ENCODE assay signal across 11 cellular contexts in the genomic region with DNA sequence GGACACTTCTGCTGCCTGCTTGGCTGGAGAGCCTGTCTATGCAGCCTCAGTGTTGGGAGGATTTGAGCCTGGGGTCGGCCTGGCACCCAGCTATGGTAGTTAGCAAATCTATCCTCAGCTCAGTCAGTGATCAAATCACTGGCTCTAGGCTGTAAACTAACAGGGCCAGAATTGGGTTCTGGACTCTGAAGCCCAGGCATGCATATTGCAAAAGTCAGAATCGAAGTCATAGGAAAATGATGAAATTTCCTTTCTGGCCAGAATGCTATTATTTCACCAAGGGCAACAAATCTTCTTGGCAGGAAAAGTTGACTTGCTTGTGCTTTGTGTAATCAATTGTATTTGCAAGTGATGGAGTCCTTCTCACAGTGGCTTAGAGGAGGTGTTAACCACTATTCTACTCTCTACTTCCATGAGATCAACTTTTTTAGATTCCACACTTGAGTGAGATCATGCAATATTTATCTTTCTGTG.
DNase-seq lines count a peak whose midpoint lies in the region; ATAC-seq, FAIRE-seq and TF ChIP-seq lines count a peak whose summit lies in the region.
"Had no signal": no experiment of that assay in that cellular context is flagged by ENCODE, and none has a peak within 500 bp of the region (broad histone marks: within the 10 kb centered on the region; RNA-seq: fewer than 3 reads in every experiment).

No MANE protein-coding gene starts in this region.

- intact Hi-C loops in activated CD4-positive, alpha-beta T cell treated with anti-CD3 and anti-CD28 coated beads for 36 hours (cut with DNase I, micrococcal nuclease), result loop anchor here in 1 of 2 experiments (10.0 kb wide), 1 partner anchor 944 kb away; the partner anchor contains the start of gene BCL6
- intact Hi-C loops in endothelial cell of umbilical vein (cut with micrococcal nuclease), result loop anchor here (5.0 kb wide), 1 partner anchor 947 kb away; no protein-coding TSS in a partner anchor

- H3K79me2 ChIP-seq in endothelial cell of umbilical vein (ENCODE audit: control insufficient read depth, insufficient read depth, low read length), result no peaks in the 10 kb centered on the region

- H3K4me3 ChIP-seq in endothelial cell of umbilical vein (replicated peaks in 1 of 3; ENCODE audit: insufficient read depth in 1 of 3, low read depth in 1 of 3, low read length in 3 of 3) (no peak overlapping the region), upper lobe of left lung (no peak overlapping the region)

- 18 to 36% methylated on average over 1 to 2 of the region's 2 CpGs for WGBS in upper lobe of left lung, 2 donors

- H3K4me1 ChIP-seq in endothelial cell of umbilical vein (ENCODE audit: control insufficient read depth, extremely low read depth, insufficient read depth, low read length) (peaks cover 7% of the 10 kb centered on the region), upper lobe of left lung (peaks cover 4 to 39% (median 19%) of the 10 kb centered on the region in 4 donors)

- no peak overlapping the region for H3K27ac ChIP-seq in endothelial cell of umbilical vein (ENCODE audit: insufficient read depth, low read depth, low read length)
- peak overlapping the region in 3 of 4 donors; percentile 22 to 58 (median 58) for H3K27ac ChIP-seq in upper lobe of left lung

- dilution Hi-C loops in endothelial cell of umbilical vein (cut with MboI; ENCODE audit: extremely low pct_ligation_motif_present, low sequenced_read_pairs), result no loop called here

- H3K4me1 Mint-ChIP-seq in activated CD4-positive, alpha-beta T cell treated with anti-CD3 and anti-CD28 coated beads for 36 hours, result peaks cover 25% of the 10 kb centered on the region
- peaks cover 5% of the 10 kb centered on the region for H3K4me1 Mint-ChIP-seq in activated CD4-positive, alpha-beta T cell treated with anti-CD3 and anti-CD28 coated beads, Interleukin-2, amount 10 ng/mL, durations not matched to agents 7 days and 5 days

- H3K27me3 ChIP-seq in endothelial cell of umbilical vein (ENCODE audit: control insufficient read depth in 2 of 2, insufficient read depth in 2 of 2, low read length in 2 of 2) (no peaks in the 10 kb centered on the region), upper lobe of left lung (no peaks in the 10 kb centered on the region)

- no peak overlapping the region for H3K9ac ChIP-seq in endothelial cell of umbilical vein (replicated peaks; ENCODE audit: extremely low read depth, insufficient read depth, low read length)

- H3K4me3 Mint-ChIP-seq in activated CD4-positive, alpha-beta T cell treated with anti-CD3 and anti-CD28 coated beads for 36 hours, result no peak overlapping the region
- no peak overlapping the region for H3K4me3 Mint-ChIP-seq in activated CD4-positive, alpha-beta T cell treated with anti-CD3 and anti-CD28 coated beads, Interleukin-2, amount 10 ng/mL, durations not matched to agents 7 days and 5 days

- no peak overlapping the region for H3K27ac Mint-ChIP-seq in activated CD4-positive, alpha-beta T cell treated with anti-CD3 and anti-CD28 coated beads for 36 hours
- no peak overlapping the region for H3K27ac Mint-ChIP-seq in activated CD4-positive, alpha-beta T cell treated with anti-CD3 and anti-CD28 coated beads, Interleukin-2, amount 10 ng/mL, durations not matched to agents 7 days and 5 days

- TF ChIP-seq EP300 in upper lobe of left lung (IDR thresholded peaks at IDR 0.05), result no peak

- no peak overlapping the region for H3K4me2 ChIP-seq in endothelial cell of umbilical vein (ENCODE audit: insufficient read depth, low read length)

- no TSS peak for BruUV-seq in endothelial cell of umbilical vein (replicated peaks; lab: Mats Ljungman, UMichigan)

- no peaks in the 10 kb centered on the region for H3K9me1 ChIP-seq in endothelial cell of umbilical vein (replicated peaks; ENCODE audit: control insufficient read depth, extremely low read depth, insufficient read depth, low read length)

- FAIRE-seq in endothelial cell of umbilical vein (lab: Jason Lieb, UNC), result peak; percentile 40
- no peak for FAIRE-seq in RCC 7860 (lab: Jason Lieb, UNC)

- H2AFZ ChIP-seq in endothelial cell of umbilical vein (ENCODE audit: low read depth, low read length), result no peak overlapping the region

- POLR2A ChIA-PET in activated CD4-positive, alpha-beta T cell treated with anti-CD3 and anti-CD28 coated beads for 36 hours (lab: Charles Lee), result no interaction called here
- POLR2A ChIA-PET in activated CD4-positive, alpha-beta T cell treated with anti-CD3 and anti-CD28 coated beads, Interleukin-2, amount 10 ng/mL, durations not matched to agents 7 days and 5 days (lab: Charles Lee), result interaction anchor here (0.6 kb wide), 1 partner anchor 644 kb away, joined by 4 read pairs; no protein-coding TSS in a partner anchor
- POLR2A ChIA-PET in endothelial cell of umbilical vein (lab: Charles Lee), result no interaction called here

- H3K9me3 Mint-ChIP-seq in activated CD4-positive, alpha-beta T cell treated with anti-CD3 and anti-CD28 coated beads for 36 hours (ENCODE audit: low read depth), result no peaks in the 10 kb centered on the region
- H3K9me3 Mint-ChIP-seq in activated CD4-positive, alpha-beta T cell treated with anti-CD3 and anti-CD28 coated beads, Interleukin-2, amount 10 ng/mL, durations not matched to agents 7 days and 5 days, result no peaks in the 10 kb centered on the region

- no peaks in the 10 kb centered on the region for H3K36me3 ChIP-seq in endothelial cell of umbilical vein (ENCODE audit: control insufficient read depth in 2 of 2, extremely low read depth in 1 of 2, insufficient read depth in 2 of 2, low read length in 2 of 2)
- H3K36me3 ChIP-seq in upper lobe of left lung, result no peaks in the 10 kb centered on the region

- TF ChIP-seq POLR2A in endothelial cell of umbilical vein (IDR thresholded peaks at IDR 0.05; ENCODE audit: low read depth, low read length) (no peak), upper lobe of left lung (IDR thresholded peaks at IDR 0.05) (no peak)

- H3K36me3 Mint-ChIP-seq in activated CD4-positive, alpha-beta T cell treated with anti-CD3 and anti-CD28 coated beads for 36 hours (ENCODE audit: low read depth), result peaks cover 6% of the 10 kb centered on the region
- no peaks in the 10 kb centered on the region for H3K36me3 Mint-ChIP-seq in activated CD4-positive, alpha-beta T cell treated with anti-CD3 and anti-CD28 coated beads, Interleukin-2, amount 10 ng/mL, durations not matched to agents 7 days and 5 days (ENCODE audit: low read depth)

- no peaks in the 10 kb centered on the region for H4K20me1 ChIP-seq in endothelial cell of umbilical vein (replicated peaks; ENCODE audit: control insufficient read depth, extremely low read depth, insufficient read depth, low read length)

- CTCF ChIA-PET in activated CD4-positive, alpha-beta T cell treated with anti-CD3 and anti-CD28 coated beads for 36 hours (lab: Charles Lee), result interaction anchor here (0.8 to 1.0 kb wide), 2 partner anchors 41 to 294 kb away, joined by 3 read pairs; no protein-coding TSS in a partner anchor
- CTCF ChIA-PET in activated CD4-positive, alpha-beta T cell treated with anti-CD3 and anti-CD28 coated beads, Interleukin-2, amount 10 ng/mL, durations not matched to agents 7 days and 5 days (lab: Charles Lee), result interaction anchor here (0.7 to 1.0 kb wide), 3 partner anchors 12 to 942 kb away, joined by 3 to 4 read pairs (median 4); no protein-coding TSS in a partner anchor
- CTCF ChIA-PET in endothelial cell of umbilical vein (lab: Charles Lee), result interaction anchor here (0.6 to 1.5 kb wide), 7 partner anchors 14 to 949 kb away, joined by 3 to 5 read pairs (median 4); no protein-coding TSS in a partner anchor

- ATAC-seq in activated CD4-positive, alpha-beta T cell treated with anti-CD3 and anti-CD28 coated beads for 36 hours, result peak; percentile 33
- ATAC-seq in upper lobe of left lung (ENCODE audit: low FRiP score in 2 of 2) (peak in 1 of 2 donors; percentile 85), GM21367 (IDR thresholded peaks at IDR 0.05; ENCODE audit: unreplicated experiment) (no peak)

- H3K27me3 Mint-ChIP-seq in activated CD4-positive, alpha-beta T cell treated with anti-CD3 and anti-CD28 coated beads for 36 hours, result no peaks in the 10 kb centered on the region
- H3K27me3 Mint-ChIP-seq in activated CD4-positive, alpha-beta T cell treated with anti-CD3 and anti-CD28 coated beads, Interleukin-2, amount 10 ng/mL, durations not matched to agents 7 days and 5 days, result no peaks in the 10 kb centered on the region

- H3K9me3 ChIP-seq in endothelial cell of umbilical vein (replicated peaks; ENCODE audit: control insufficient read depth, insufficient read depth, low read length), result no peaks in the 10 kb centered on the region
- no peaks in the 10 kb centered on the region for H3K9me3 ChIP-seq in upper lobe of left lung

- no peak for DNase-seq in activated CD4-positive, alpha-beta T cell treated with anti-CD3 and anti-CD28 coated beads for 36 hours
- DNase-seq in activated CD4-positive, alpha-beta T cell treated with anti-CD3 and anti-CD28 coated beads, Interleukin-2, amount 10 ng/mL, durations not matched to agents 7 days and 5 days, result no peak
- DNase-seq in endothelial cell of umbilical vein (ENCODE audit: low read depth, low spot score) (peak; percentile 80), lung microvascular endothelial cell (ENCODE audit: low read depth in 2 of 2) (peak; percentile 32 to 85), upper lobe of left lung (peak in 1 of 2 donors; percentile 21), RCC 7860 (ENCODE audit: low spot score) (no peak), pons (ENCODE audit: low spot score) (no peak)
- DNase-seq: activated gamma-delta T cell treated with Interleukin-2 at 50 U/mL for 16 hours, erythroblast, NCI-H524 treated with DMSO at 0.1 percent for 48 hours had no signal

- TF ChIP-seq CTCF in endothelial cell of umbilical vein (IDR thresholded peaks at IDR 0.05; ENCODE audit: extremely low read depth in 1 of 2, insufficient read depth in 1 of 2, low read depth in 1 of 2, low read length in 2 of 2) (no peak), upper lobe of left lung (IDR thresholded peaks at IDR 0.05) (no peak)

TF ChIP-seq in endothelial cell of umbilical vein, 7 proteins besides CTCF, POLR2A, EP300 and RAD21:
- TF ChIP-seq MAX (IDR thresholded peaks at IDR 0.05; ENCODE audit: insufficient read depth, insufficient read length), result no peak
- no peak for TF ChIP-seq JUN (IDR thresholded peaks at IDR 0.05; ENCODE audit: borderline replicate concordance, insufficient read depth, insufficient read length, low read depth)
- no peak for TF ChIP-seq GATA2 (IDR thresholded peaks at IDR 0.05; ENCODE audit: insufficient read depth, insufficient read length, low read depth, low read length)

Comparison
In these comparisons a context has a peak if more than half of its experiments do, and no peak if none do; other contexts are left out.
1. DNase-seq: peak in endothelial cell of umbilical vein (single experiment) and lung microvascular endothelial cell (2 of 2); none in activated CD4-positive, alpha-beta T cell treated with anti-CD3 and anti-CD28 coated beads for 36 hours (single experiment), activated CD4-positive, alpha-beta T cell treated with anti-CD3 and anti-CD28 coated beads, Interleukin-2, amount 10 ng/mL, durations not matched to agents 7 days and 5 days (single experiment), RCC 7860 (single experiment) and pons (single experiment).